15 cellular contexts compared by ENCODE assay signal in genomic region chr20:37343212-37343993, GRCh38. TPM values are rescaled to one million over a fixed set of nuclear protein-coding genes. Genes with fewer than 3 reads are reported as not detected.
DNase-seq lines count a peak whose midpoint lies in the region; ATAC-seq, FAIRE-seq and TF ChIP-seq lines count a peak whose summit lies in the region.
"Had no signal": no experiment of that assay in that cellular context is flagged by ENCODE, and none has a peak within 500 bp of the region (broad histone marks: within the 10 kb centered on the region; RNA-seq: fewer than 3 reads in every experiment).

No MANE protein-coding gene starts in this region.

- no peak for FAIRE-seq in urothelium cell line (lab: Jason Lieb, UNC)

- no peak overlapping the region for H4K8ac ChIP-seq in mesenchymal stem cell (ENCODE audit: low read length)

- H2BK120ac ChIP-seq in mesenchymal stem cell (ENCODE audit: low read depth, low read length), result no peak overlapping the region

- no peak for ATAC-seq in activated naive CD8-positive, alpha-beta T cell treated with anti-CD3 and anti-CD28 coated beads, Interleukin-2, amount 50 U/mL, for 24 hours
- ATAC-seq in upper lobe of left lung (ENCODE audit: low FRiP score in 2 of 2), result peak in 1 of 2 donors; percentile 73
- no peak for ATAC-seq in GM21423 (IDR thresholded peaks at IDR 0.05; ENCODE audit: unreplicated experiment)
- ATAC-seq in HG03095 (IDR thresholded peaks at IDR 0.05; ENCODE audit: unreplicated experiment), result no peak

- H3K79me1 ChIP-seq in mesenchymal stem cell (replicated peaks; ENCODE audit: low read length, poor library complexity, severe bottlenecking), result peaks cover 11% of the 10 kb centered on the region

- peaks cover 22% of the 10 kb centered on the region for H3K4me1 Mint-ChIP-seq in activated naive CD8-positive, alpha-beta T cell treated with anti-CD3 and anti-CD28 coated beads for 36 hours
- peaks cover 19% of the 10 kb centered on the region for H3K4me1 Mint-ChIP-seq in activated naive CD8-positive, alpha-beta T cell treated with anti-CD3 and anti-CD28 coated beads, Interleukin-2, amount 50 U/mL, for 24 hours
- peaks cover 8% of the 10 kb centered on the region for H3K4me1 Mint-ChIP-seq in activated T-helper 2 cell treated with anti-CD3 and anti-CD28 coated beads, Interferon-gamma antibody, Interleukin-2, Interleukin-4, amounts not matched to agents 10 μg/mL and 5 μg/mL and 100 μg/mL, durations not matched to agents 14 hours and 24 hours and 36 hours (ENCODE audit: low read depth)

- no peak overlapping the region for H3K4ac ChIP-seq in mesenchymal stem cell (ENCODE audit: low read depth in 1 of 2, low read length in 2 of 2)

- TF ChIP-seq EP300 in upper lobe of left lung (IDR thresholded peaks at IDR 0.05), result no peak

- H2AK5ac ChIP-seq in mesenchymal stem cell (ENCODE audit: low read length, severe bottlenecking), result peak overlapping the region; percentile 29

- H3K4me3 ChIP-seq in mesenchymal stem cell (ENCODE audit: insufficient read depth in 1 of 2, low read depth in 1 of 2, low read length in 2 of 2) (no peak overlapping the region), upper lobe of left lung (no peak overlapping the region)

- H2BK5ac ChIP-seq in mesenchymal stem cell (ENCODE audit: low read depth, low read length, poor library complexity, severe bottlenecking), result no peak overlapping the region

- peak; percentile 9 for DNase-seq in activated naive CD8-positive, alpha-beta T cell treated with anti-CD3 and anti-CD28 coated beads for 36 hours
- no peak for DNase-seq in activated naive CD8-positive, alpha-beta T cell treated with anti-CD3 and anti-CD28 coated beads, Interleukin-2, amount 50 U/mL, for 24 hours
- no peak for DNase-seq in activated T-helper 2 cell treated with anti-CD3 and anti-CD28 coated beads, Interferon-gamma antibody, Interleukin-2, Interleukin-4, amounts not matched to agents 10 μg/mL and 5 μg/mL and 100 μg/mL, durations not matched to agents 14 hours and 24 hours and 36 hours (ENCODE audit: low spot score)
- DNase-seq in mesenchymal stem cell (no peak), upper lobe of left lung (peak; percentile 82 to 92), urothelium cell line (ENCODE audit: low spot score) (no peak)
- DNase-seq: activated CD4-positive, alpha-beta T cell treated with anti-CD3 and anti-CD28 coated beads, Interleukin-2, amount 50 U/mL, for 4 hours; anterior cingulate cortex; C1 segment of cervical spinal cord; NCI-H1105; Right ventricle myocardium superior; stimulated activated CD4-positive, alpha-beta T cell treated with anti-CD3 and anti-CD28 coated beads, Interleukin-12 subunit alpha, Interleukin-12 subunit beta, amount 100 ng/mL, for 4 hours; stimulated activated naive CD4-positive, alpha-beta T cell treated with Interleukin-2 at 50 U/mL for 16 hours had no signal

- no peak overlapping the region for H2BK12ac ChIP-seq in mesenchymal stem cell (ENCODE audit: low read length in 2 of 2)

- H3K27ac ChIP-seq in mesenchymal stem cell (ENCODE audit: low read length, poor library complexity, severe bottlenecking), result no peak overlapping the region
- H3K27ac ChIP-seq in upper lobe of left lung, result peak overlapping the region in 3 of 4 donors; percentile 70 to 88 (median 81)

- no peak overlapping the region for H3K9ac ChIP-seq in mesenchymal stem cell (ENCODE audit: low read length)

- intact Hi-C loops in activated T-helper 2 cell treated with anti-CD3 and anti-CD28 coated beads, Interferon-gamma antibody, Interleukin-2, Interleukin-4, amounts not matched to agents 10 μg/mL and 5 μg/mL and 100 μg/mL, durations not matched to agents 14 hours and 24 hours and 36 hours (cut with micrococcal nuclease), result no loop called here

- no peak overlapping the region for H2BK15ac ChIP-seq in mesenchymal stem cell (ENCODE audit: low read depth, poor library complexity, severe bottlenecking)

- no peak overlapping the region for H3K4me2 ChIP-seq in mesenchymal stem cell (ENCODE audit: low read length, poor library complexity, severe bottlenecking)

- no peaks in the 10 kb centered on the region for H3K36me3 Mint-ChIP-seq in activated naive CD8-positive, alpha-beta T cell treated with anti-CD3 and anti-CD28 coated beads for 36 hours
- H3K36me3 Mint-ChIP-seq in activated naive CD8-positive, alpha-beta T cell treated with anti-CD3 and anti-CD28 coated beads, Interleukin-2, amount 50 U/mL, for 24 hours (ENCODE audit: low read depth), result no peaks in the 10 kb centered on the region
- H3K36me3 Mint-ChIP-seq in activated T-helper 2 cell treated with anti-CD3 and anti-CD28 coated beads, Interferon-gamma antibody, Interleukin-2, Interleukin-4, amounts not matched to agents 10 μg/mL and 5 μg/mL and 100 μg/mL, durations not matched to agents 14 hours and 24 hours and 36 hours (ENCODE audit: low read depth), result no peaks in the 10 kb centered on the region

- TF ChIP-seq POLR2A in upper lobe of left lung (IDR thresholded peaks at IDR 0.05), result peak in 1 of 4 donors; percentile 20

- H3K14ac ChIP-seq in mesenchymal stem cell (ENCODE audit: low read length in 2 of 2), result no peak overlapping the region

- H3K9me3 Mint-ChIP-seq in activated naive CD8-positive, alpha-beta T cell treated with anti-CD3 and anti-CD28 coated beads for 36 hours, result no peaks in the 10 kb centered on the region
- no peaks in the 10 kb centered on the region for H3K9me3 Mint-ChIP-seq in activated naive CD8-positive, alpha-beta T cell treated with anti-CD3 and anti-CD28 coated beads, Interleukin-2, amount 50 U/mL, for 24 hours
- H3K9me3 Mint-ChIP-seq in activated T-helper 2 cell treated with anti-CD3 and anti-CD28 coated beads, Interferon-gamma antibody, Interleukin-2, Interleukin-4, amounts not matched to agents 10 μg/mL and 5 μg/mL and 100 μg/mL, durations not matched to agents 14 hours and 24 hours and 36 hours, result no peaks in the 10 kb centered on the region

- H3K18ac ChIP-seq in mesenchymal stem cell (ENCODE audit: low read depth in 1 of 2, low read length in 2 of 2), result no peak overlapping the region

- no peak overlapping the region for H2AFZ ChIP-seq in mesenchymal stem cell (ENCODE audit: low read depth, low read length)

- H3K27me3 Mint-ChIP-seq in activated naive CD8-positive, alpha-beta T cell treated with anti-CD3 and anti-CD28 coated beads for 36 hours, result no peaks in the 10 kb centered on the region
- peaks cover 2% of the 10 kb centered on the region for H3K27me3 Mint-ChIP-seq in activated naive CD8-positive, alpha-beta T cell treated with anti-CD3 and anti-CD28 coated beads, Interleukin-2, amount 50 U/mL, for 24 hours
- H3K27me3 Mint-ChIP-seq in activated T-helper 2 cell treated with anti-CD3 and anti-CD28 coated beads, Interferon-gamma antibody, Interleukin-2, Interleukin-4, amounts not matched to agents 10 μg/mL and 5 μg/mL and 100 μg/mL, durations not matched to agents 14 hours and 24 hours and 36 hours (ENCODE audit: low read depth), result peaks cover 3% of the 10 kb centered on the region

- no peak for TF ChIP-seq CTCF in upper lobe of left lung (IDR thresholded peaks at IDR 0.05)

- H4K91ac ChIP-seq in mesenchymal stem cell (ENCODE audit: low read length), result peak overlapping the region; percentile 66

- no peaks in the 10 kb centered on the region for H3K9me3 ChIP-seq in mesenchymal stem cell (ENCODE audit: control insufficient read depth, low read length)
- H3K9me3 ChIP-seq in upper lobe of left lung, result no peaks in the 10 kb centered on the region

- H3K27me3 ChIP-seq in mesenchymal stem cell (ENCODE audit: control insufficient read depth in 1 of 2, insufficient read depth in 1 of 2, low read length in 2 of 2), result no peaks in the 10 kb centered on the region
- peaks cover 0 to 10% (median 0%) of the 10 kb centered on the region in 4 donors for H3K27me3 ChIP-seq in upper lobe of left lung

- H3K27ac Mint-ChIP-seq in activated naive CD8-positive, alpha-beta T cell treated with anti-CD3 and anti-CD28 coated beads for 36 hours, result no peak overlapping the region
- H3K27ac Mint-ChIP-seq in activated naive CD8-positive, alpha-beta T cell treated with anti-CD3 and anti-CD28 coated beads, Interleukin-2, amount 50 U/mL, for 24 hours, result no peak overlapping the region
- H3K27ac Mint-ChIP-seq in activated T-helper 2 cell treated with anti-CD3 and anti-CD28 coated beads, Interferon-gamma antibody, Interleukin-2, Interleukin-4, amounts not matched to agents 10 μg/mL and 5 μg/mL and 100 μg/mL, durations not matched to agents 14 hours and 24 hours and 36 hours, result no peak overlapping the region

- H3K4me3 Mint-ChIP-seq in activated naive CD8-positive, alpha-beta T cell treated with anti-CD3 and anti-CD28 coated beads for 36 hours, result no peak overlapping the region
- no peak overlapping the region for H3K4me3 Mint-ChIP-seq in activated naive CD8-positive, alpha-beta T cell treated with anti-CD3 and anti-CD28 coated beads, Interleukin-2, amount 50 U/mL, for 24 hours
- peak overlapping the region; percentile 26 for H3K4me3 Mint-ChIP-seq in activated T-helper 2 cell treated with anti-CD3 and anti-CD28 coated beads, Interferon-gamma antibody, Interleukin-2, Interleukin-4, amounts not matched to agents 10 μg/mL and 5 μg/mL and 100 μg/mL, durations not matched to agents 14 hours and 24 hours and 36 hours (ENCODE audit: low read depth)

- peaks cover 47% of the 10 kb centered on the region for H3K4me1 ChIP-seq in mesenchymal stem cell (ENCODE audit: control insufficient read depth, insufficient read depth, low read depth, low read length)
- H3K4me1 ChIP-seq in upper lobe of left lung, result peaks cover 4 to 38% (median 25%) of the 10 kb centered on the region in 4 donors

- H3K36me3 ChIP-seq in mesenchymal stem cell (ENCODE audit: control insufficient read depth in 1 of 2, insufficient read depth in 2 of 2, low read depth in 1 of 2, low read length in 2 of 2), result peaks cover 0 to 9% of the 10 kb centered on the region in 2 experiments
- no peaks in the 10 kb centered on the region for H3K36me3 ChIP-seq in upper lobe of left lung

- 83% methylated on average over 12 of the region's 12 CpGs for WGBS in mesenchymal stem cell
- 51 to 56% methylated on average over 12 of the region's 12 CpGs for WGBS in upper lobe of left lung, 2 donors

- no peak overlapping the region for H3K23ac ChIP-seq in mesenchymal stem cell (ENCODE audit: low read length in 2 of 2)

RNA-seq across cellular contexts. Expression of gene SRC, which starts 2.5 kb away (rescaled TPM):
- 1 to 10 TPM; 1.1 to 1.9 TPM for total RNA-seq in activated naive CD8-positive, alpha-beta T cell treated with anti-CD3 and anti-CD28 coated beads for 36 hours
- total RNA-seq in activated T-helper 2 cell treated with anti-CD3 and anti-CD28 coated beads, Interferon-gamma antibody, Interleukin-2, Interleukin-4, amounts not matched to agents 10 μg/mL and 5 μg/mL and 100 μg/mL, durations not matched to agents 14 hours and 24 hours and 36 hours, result 3.5 and 6.4 TPM in 2 replicates
- 9.6 TPM for polyA plus RNA-seq in mesenchymal stem cell (2013, experiment 1 of 2)
- polyA plus RNA-seq in mesenchymal stem cell (2013, experiment 2 of 2), result 8.0 TPM
- total RNA-seq in upper lobe of left lung, result 100 to 1,000 TPM in 1 of 6 donors, 10 to 100 TPM in 5; 31.1 to 115 (median 66.8) TPM

RNA-seq across cellular contexts. Expression of gene MANBAL, which starts 53.9 kb away (rescaled TPM):
- total RNA-seq in activated naive CD8-positive, alpha-beta T cell treated with anti-CD3 and anti-CD28 coated beads for 36 hours, result 10 to 100 TPM; 11.2 to 12.8 TPM
- total RNA-seq in activated T-helper 2 cell treated with anti-CD3 and anti-CD28 coated beads, Interferon-gamma antibody, Interleukin-2, Interleukin-4, amounts not matched to agents 10 μg/mL and 5 μg/mL and 100 μg/mL, durations not matched to agents 14 hours and 24 hours and 36 hours, result 12.8 and 14.2 TPM in 2 replicates
- 53.0 TPM for polyA plus RNA-seq in mesenchymal stem cell (2013, experiment 1 of 2)
- 53.3 TPM for polyA plus RNA-seq in mesenchymal stem cell (2013, experiment 2 of 2)
- total RNA-seq in upper lobe of left lung, result 10 to 100 TPM; 11.5 to 38.6 (median 29.8) TPM

Comparison
In these comparisons a context has a peak if more than half of its experiments do, and no peak if none do; other contexts are left out.
1. DNase-seq: peak in activated naive CD8-positive, alpha-beta T cell treated with anti-CD3 and anti-CD28 coated beads for 36 hours (single experiment) and upper lobe of left lung (2 of 2); none in activated naive CD8-positive, alpha-beta T cell treated with anti-CD3 and anti-CD28 coated beads, Interleukin-2, amount 50 U/mL, for 24 hours (single experiment), activated T-helper 2 cell treated with anti-CD3 and anti-CD28 coated beads, Interferon-gamma antibody, Interleukin-2, Interleukin-4, amounts not matched to agents 10 μg/mL and 5 μg/mL and 100 μg/mL, durations not matched to agents 14 hours and 24 hours and 36 hours (single experiment), mesenchymal stem cell (single experiment) and urothelium cell line (single experiment).